Comparison of ENCODE assay signal across 17 cellular contexts in genomic region chrX:70439016-70439415, GRCh38. TPM values are rescaled to one million over a fixed set of nuclear protein-coding genes. Genes with fewer than 3 reads are reported as not detected.
DNase-seq lines count a peak whose midpoint lies in the region; ATAC-seq and TF ChIP-seq lines count a peak whose summit lies in the region.
"Had no signal": no experiment of that assay in that cellular context is flagged by ENCODE, and none has a peak within 500 bp of the region (broad histone marks: within the 10 kb centered on the region; RNA-seq: fewer than 3 reads in every experiment).

No MANE protein-coding gene starts in this region.

- in situ Hi-C loops in KBM-7 (cut with MboI; ENCODE audit: low pct_unique_long_range_greater_than_20kb, low sequenced_read_pairs) = no loop called here

- no peak overlapping the region for H3K4me3 Mint-ChIP-seq in activated T-helper 1 cell treated with anti-CD3 and anti-CD28 coated beads, Interleukin-12 subunit alpha, Interleukin-12 subunit beta, Interleukin-2, Interleukin-4 antibody, amounts not matched to agents 30 ng/mL and 10 ng/mL and 1 ng/mL, durations not matched to agents 14 hours and 24 hours and 36 hours
- H3K4me3 Mint-ChIP-seq in natural killer cell treated with Interleukin-12 subunit alpha and Interleukin-12 subunit beta and Interleukin-15 and Interleukin-18, amount 100 ng/mL, for 72 hours = peak overlapping the region; percentile 13
- H3K4me3 Mint-ChIP-seq: activated naive CD4-positive, alpha-beta T cell treated with anti-CD3 and anti-CD28 coated beads for 36 hours had no signal

- peaks cover 36% of the 10 kb centered on the region for H3K27me3 Mint-ChIP-seq in activated T-helper 1 cell treated with anti-CD3 and anti-CD28 coated beads, Interleukin-12 subunit alpha, Interleukin-12 subunit beta, Interleukin-2, Interleukin-4 antibody, amounts not matched to agents 30 ng/mL and 10 ng/mL and 1 ng/mL, durations not matched to agents 14 hours and 24 hours and 36 hours (ENCODE audit: insufficient read depth)
- H3K27me3 Mint-ChIP-seq in natural killer cell treated with Interleukin-12 subunit alpha and Interleukin-12 subunit beta and Interleukin-15 and Interleukin-18, amount 100 ng/mL, for 72 hours = peaks cover 17 to 19% of the 10 kb centered on the region in 2 donors

- H3K4me1 ChIP-seq in upper lobe of right lung = no peaks in the 10 kb centered on the region
- H3K4me1 ChIP-seq in uterus = no peaks in the 10 kb centered on the region

- H3K36me3 ChIP-seq in upper lobe of right lung = no peaks in the 10 kb centered on the region
- H3K36me3 ChIP-seq in uterus = no peaks in the 10 kb centered on the region
- H3K36me3 ChIP-seq: esophagus muscularis mucosa, spleen, tibial nerve had no signal

- no peaks in the 10 kb centered on the region for H3K9me3 Mint-ChIP-seq in activated T-helper 1 cell treated with anti-CD3 and anti-CD28 coated beads, Interleukin-12 subunit alpha, Interleukin-12 subunit beta, Interleukin-2, Interleukin-4 antibody, amounts not matched to agents 30 ng/mL and 10 ng/mL and 1 ng/mL, durations not matched to agents 14 hours and 24 hours and 36 hours
- no peaks in the 10 kb centered on the region for H3K9me3 Mint-ChIP-seq in natural killer cell treated with Interleukin-12 subunit alpha and Interleukin-12 subunit beta and Interleukin-15 and Interleukin-18, amount 100 ng/mL, for 72 hours
- H3K9me3 Mint-ChIP-seq: activated naive CD4-positive, alpha-beta T cell treated with anti-CD3 and anti-CD28 coated beads for 36 hours had no signal

- peak overlapping the region; percentile 45 for H3K27ac Mint-ChIP-seq in activated T-helper 1 cell treated with anti-CD3 and anti-CD28 coated beads, Interleukin-12 subunit alpha, Interleukin-12 subunit beta, Interleukin-2, Interleukin-4 antibody, amounts not matched to agents 30 ng/mL and 10 ng/mL and 1 ng/mL, durations not matched to agents 14 hours and 24 hours and 36 hours
- peak overlapping the region in 1 of 2 donors; percentile 55 for H3K27ac Mint-ChIP-seq in natural killer cell treated with Interleukin-12 subunit alpha and Interleukin-12 subunit beta and Interleukin-15 and Interleukin-18, amount 100 ng/mL, for 72 hours
- H3K27ac Mint-ChIP-seq: activated naive CD4-positive, alpha-beta T cell treated with anti-CD3 and anti-CD28 coated beads for 36 hours had no signal

- H3K4me3 ChIP-seq in upper lobe of right lung (no peak overlapping the region), uterus (no peak overlapping the region)
- H3K4me3 ChIP-seq: esophagus muscularis mucosa, spleen, tibial nerve had no signal

- no peak for TF ChIP-seq POLR2A in uterus (IDR thresholded peaks at IDR 0.05)

- no peaks in the 10 kb centered on the region for H3K36me3 Mint-ChIP-seq in activated T-helper 1 cell treated with anti-CD3 and anti-CD28 coated beads, Interleukin-12 subunit alpha, Interleukin-12 subunit beta, Interleukin-2, Interleukin-4 antibody, amounts not matched to agents 30 ng/mL and 10 ng/mL and 1 ng/mL, durations not matched to agents 14 hours and 24 hours and 36 hours (ENCODE audit: low read depth)
- H3K36me3 Mint-ChIP-seq in natural killer cell treated with Interleukin-12 subunit alpha and Interleukin-12 subunit beta and Interleukin-15 and Interleukin-18, amount 100 ng/mL, for 72 hours = no peaks in the 10 kb centered on the region

- peaks cover 20% of the 10 kb centered on the region for H3K4me1 Mint-ChIP-seq in activated T-helper 1 cell treated with anti-CD3 and anti-CD28 coated beads, Interleukin-12 subunit alpha, Interleukin-12 subunit beta, Interleukin-2, Interleukin-4 antibody, amounts not matched to agents 30 ng/mL and 10 ng/mL and 1 ng/mL, durations not matched to agents 14 hours and 24 hours and 36 hours (ENCODE audit: low read depth)
- H3K4me1 Mint-ChIP-seq in natural killer cell treated with Interleukin-12 subunit alpha and Interleukin-12 subunit beta and Interleukin-15 and Interleukin-18, amount 100 ng/mL, for 72 hours (ENCODE audit: low read depth in 2 of 2) = peaks cover 15 to 21% of the 10 kb centered on the region in 2 donors

- H3K9me3 ChIP-seq in upper lobe of right lung = no peaks in the 10 kb centered on the region
- no peaks in the 10 kb centered on the region for H3K9me3 ChIP-seq in uterus
- H3K9me3 ChIP-seq: esophagus muscularis mucosa, spleen, tibial nerve had no signal

- H3K27me3 ChIP-seq in upper lobe of right lung (no peaks in the 10 kb centered on the region), uterus (peaks cover 0 to 12% of the 10 kb centered on the region in 2 donors)

- no peak overlapping the region for H3K27ac ChIP-seq in upper lobe of right lung
- no peak overlapping the region for H3K27ac ChIP-seq in uterus
- H3K27ac ChIP-seq: esophagus muscularis mucosa, spleen, tibial nerve had no signal

- peak; percentile 15 for DNase-seq in NK-92 treated with Interleukin-12 subunit alpha and Interleukin-12 subunit beta, amount 100 ng/mL, for 24 hours (lab: John Stamatoyannopoulos, UW)
- DNase-seq in NK-92 (lab: John Stamatoyannopoulos, UW; ENCODE audit: unreplicated experiment) (no peak), KBM-7 (peak; percentile 57), left lobe of liver (ENCODE audit: low spot score) (no peak), upper lobe of right lung (no peak), uterus (no peak)
- DNase-seq in activated T-helper 1 cell treated with anti-CD3 and anti-CD28 coated beads, Interleukin-12 subunit alpha, Interleukin-12 subunit beta, Interleukin-2, Interleukin-4 antibody, amounts not matched to agents 30 ng/mL and 10 ng/mL and 1 ng/mL, durations not matched to agents 14 hours and 24 hours and 36 hours (ENCODE audit: low spot score) = no peak
- no peak for DNase-seq in natural killer cell treated with Interleukin-12 subunit alpha and Interleukin-12 subunit beta and Interleukin-15 and Interleukin-18, amount 100 ng/mL, for 72 hours (ENCODE audit: low spot score)
- DNase-seq: activated CD4-positive, alpha-beta T cell treated with anti-CD3 and anti-CD28 coated beads, Interleukin-2, amount 50 U/mL, for 4 hours; activated naive CD4-positive, alpha-beta T cell treated with anti-CD3 and anti-CD28 coated beads for 36 hours; COR-L47; spleen had no signal

- TF ChIP-seq CTCF in upper lobe of right lung (IDR thresholded peaks at IDR 0.05) (no peak), uterus (IDR thresholded peaks at IDR 0.05) (no peak)

- ATAC-seq in natural killer cell treated with Interleukin-12 subunit alpha and Interleukin-12 subunit beta and Interleukin-15 and Interleukin-18, amount 100 ng/mL, for 72 hours = peak; percentile 65 to 72
- ATAC-seq in left lobe of liver (no peak), upper lobe of right lung (no peak)

- intact Hi-C loops in activated T-helper 1 cell treated with anti-CD3 and anti-CD28 coated beads, Interleukin-12 subunit alpha, Interleukin-12 subunit beta, Interleukin-2, Interleukin-4 antibody, amounts not matched to agents 30 ng/mL and 10 ng/mL and 1 ng/mL, durations not matched to agents 14 hours and 24 hours and 36 hours (cut with micrococcal nuclease) = no loop called here
- intact Hi-C loops in upper lobe of right lung (cut with DNase I) (no loop called here), uterus (cut with DNase I; ENCODE audit: low total_unique reads) (no loop called here)

RNA-seq across cellular contexts. Expression of gene DLG3, which starts 5.6 kb away (rescaled TPM):
- 41.5 and 43.5 TPM in 2 replicates for total RNA-seq in activated T-helper 1 cell treated with anti-CD3 and anti-CD28 coated beads, Interleukin-12 subunit alpha, Interleukin-12 subunit beta, Interleukin-2, Interleukin-4 antibody, amounts not matched to agents 30 ng/mL and 10 ng/mL and 1 ng/mL, durations not matched to agents 14 hours and 24 hours and 36 hours
- total RNA-seq in natural killer cell treated with Interleukin-12 subunit alpha and Interleukin-12 subunit beta and Interleukin-15 and Interleukin-18, amount 100 ng/mL, for 72 hours = 10 to 100 TPM in 1 of 2 donors, 1 to 10 TPM in 1; 9.5 to 13.2 TPM
- total RNA-seq in left lobe of liver = 1.6 TPM
- 24.4 TPM for total RNA-seq in upper lobe of right lung
- 10 to 100 TPM in 3 of 4 donors, 1 to 10 TPM in 1; 4.9 to 72.6 (median 33.5) TPM for total RNA-seq in uterus

RNA-seq across cellular contexts. Expression of gene GDPD2, which starts 15.9 kb away (rescaled TPM):
- total RNA-seq in activated T-helper 1 cell treated with anti-CD3 and anti-CD28 coated beads, Interleukin-12 subunit alpha, Interleukin-12 subunit beta, Interleukin-2, Interleukin-4 antibody, amounts not matched to agents 30 ng/mL and 10 ng/mL and 1 ng/mL, durations not matched to agents 14 hours and 24 hours and 36 hours = 0.10 TPM in 1 of 2 replicates, not detected in the other
- under 1 TPM; 0.17 to 0.81 TPM for total RNA-seq in natural killer cell treated with Interleukin-12 subunit alpha and Interleukin-12 subunit beta and Interleukin-15 and Interleukin-18, amount 100 ng/mL, for 72 hours
- total RNA-seq in left lobe of liver (not detected), upper lobe of right lung (not detected), uterus (under 1 TPM in 1 of 4 donors, not detected in 3; 0.21 TPM)
- total RNA-seq: activated naive CD4-positive, alpha-beta T cell treated with anti-CD3 and anti-CD28 coated beads for 36 hours; chondrocyte; esophagus muscularis mucosa; lung microvascular endothelial cell; osteocyte had no signal

Comparison
In these comparisons a context has a peak if more than half of its experiments do, and no peak if none do; other contexts are left out.
1. DNase-seq: peak in NK-92 treated with Interleukin-12 subunit alpha and Interleukin-12 subunit beta, amount 100 ng/mL, for 24 hours (single experiment) and KBM-7 (single experiment); none in NK-92 (single experiment), activated T-helper 1 cell treated with anti-CD3 and anti-CD28 coated beads, Interleukin-12 subunit alpha, Interleukin-12 subunit beta, Interleukin-2, Interleukin-4 antibody, amounts not matched to agents 30 ng/mL and 10 ng/mL and 1 ng/mL, durations not matched to agents 14 hours and 24 hours and 36 hours (single experiment), natural killer cell treated with Interleukin-12 subunit alpha and Interleukin-12 subunit beta and Interleukin-15 and Interleukin-18, amount 100 ng/mL, for 72 hours (single experiment), left lobe of liver (single experiment), upper lobe of right lung (single experiment) and uterus (0 of 2).
2. ATAC-seq: peak in natural killer cell treated with Interleukin-12 subunit alpha and Interleukin-12 subunit beta and Interleukin-15 and Interleukin-18, amount 100 ng/mL, for 72 hours (2 of 2); none in left lobe of liver (single experiment) and upper lobe of right lung (single experiment).